ENCODE assay signal across 20 cellular contexts in genomic region chr10:62402503-62402902, GRCh38. TPM values are rescaled to one million over a fixed set of nuclear protein-coding genes. Genes with fewer than 3 reads are reported as not detected.
"Had no signal": no experiment of that assay in that cellular context is flagged by ENCODE, and none has a peak within 500 bp of the region (broad histone marks: within the 10 kb centered on the region; RNA-seq: fewer than 3 reads in every experiment).

No MANE protein-coding gene starts in this region.

- DNase-seq: Karpas-422, KG1, MG63, NCI-H1092, NCI-H1105 treated with DMSO at 0.1 percent for 48 hours, NCI-H1417 treated with DMSO at 0.1 percent for 48 hours, NCI-H146, NCI-H1694 treated with DMSO at 0.1 percent for 48 hours, NCI-H1930, NCI-H2081, NCI-H2107, NCI-H2227 treated with DMSO at 0.1 percent for 48 hours, NCI-H524, NCI-H526 treated with DMSO at 0.1 percent for 48 hours, NCI-H774, RPMI8226, SHP77, SK-N-SH, SW 1271 had no signal

- H3K9me3 ChIP-seq: SK-N-SH had no signal

- H3K4me3 ChIP-seq: MG63 had no signal

- H3K27me3 ChIP-seq: MG63 had no signal

- H3K36me3 ChIP-seq: MG63 had no signal

- H3K9ac ChIP-seq: SK-N-SH had no signal

- H3K4me2 ChIP-seq: SK-N-SH had no signal

RNA-seq across cellular contexts. Expression of gene ZNF365, which starts 28.3 kb away (rescaled TPM):
- total RNA-seq: HT-29 had no signal
